ENCODE assay signal across 12 cellular contexts in genomic region chr4:24067781-24068193, GRCh38.
DNase-seq lines count a peak whose midpoint lies in the region; ATAC-seq, FAIRE-seq and TF ChIP-seq lines count a peak whose summit lies in the region.
"Had no signal": no experiment of that assay in that cellular context is flagged by ENCODE, and none has a peak within 500 bp of the region (broad histone marks: within the 10 kb centered on the region; RNA-seq: fewer than 3 reads in every experiment).

No MANE protein-coding gene starts in this region.

- no peak overlapping the region for H3K4me2 ChIP-seq in H1 (ENCODE audit: insufficient read depth in 1 of 2, low read depth in 2 of 2, low read length in 2 of 2)
- no peak overlapping the region for H3K4me2 ChIP-seq in mesendoderm (ENCODE audit: low read length)

- H3K36me3 ChIP-seq in H1 (ENCODE audit: control insufficient read depth in 2 of 4, insufficient read depth in 4 of 4, low read length in 3 of 4) (no peaks in the 10 kb centered on the region), mesendoderm (ENCODE audit: control insufficient read depth, insufficient read depth, low read length) (no peaks in the 10 kb centered on the region)

- H4K91ac ChIP-seq in H1 (replicated peaks; ENCODE audit: insufficient read length, low read length): no peak overlapping the region

- H2BK15ac ChIP-seq in H1 (ENCODE audit: low read length) (no peak overlapping the region), mesendoderm (replicated peaks; ENCODE audit: low read depth) (no peak overlapping the region)

- H2AFZ ChIP-seq in H1 (ENCODE audit: low read length): no peak overlapping the region

- H4K5ac ChIP-seq in H1 (ENCODE audit: insufficient read length, low read depth, low read length) (no peak overlapping the region), mesendoderm (ENCODE audit: low read length) (no peak overlapping the region)

- peak overlapping the region; percentile 74; the same call in 1 of the 2 replicates for H3K18ac ChIP-seq in H1 (ENCODE audit: extremely low read depth, low read length)
- no peak overlapping the region for H3K18ac ChIP-seq in mesendoderm (ENCODE audit: low read length)

- POLR2A ChIA-PET in H1 (lab: Charles Lee; ENCODE audit: partially characterized antibody): interaction anchor here (0.6 kb wide), 1 partner anchor 80 kb away, joined by 3 read pairs; no protein-coding TSS in a partner anchor

- H3K79me2 ChIP-seq in H1 (ENCODE audit: control insufficient read depth in 1 of 2, insufficient read depth in 2 of 2, low read length in 2 of 2) (no peaks in the 10 kb centered on the region), mesendoderm (ENCODE audit: control insufficient read depth, insufficient read depth, low read length) (no peaks in the 10 kb centered on the region)

- H3K4me3 Mint-ChIP-seq in osteocyte (ENCODE audit: unreplicated experiment): no peak overlapping the region
- H3K4me3 Mint-ChIP-seq: nephron; T-helper 1 cell treated with Interleukin-12 subunit alpha and Interleukin-12 subunit beta and Interleukin-4 antibody, amounts not matched to agents 30 μg/mL and 1 μg/mL, for 36 hours had no signal

- TF ChIP-seq RAD21 in H1 (IDR thresholded peaks at IDR 0.05 in 1 of 2, conservative IDR thresholded peaks at IDR 0.05 in 1 of 2; ENCODE audit: low read depth in 2 of 2, low read length in 2 of 2): no peak

- H2BK20ac ChIP-seq in H1 (ENCODE audit: low read length): no peak overlapping the region

- H3K4me1 ChIP-seq in H1 (replicated peaks in 1 of 4; ENCODE audit: control insufficient read depth in 3 of 4, insufficient read depth in 4 of 4, low read length in 3 of 4): no peaks in the 10 kb centered on the region
- H3K4me1 ChIP-seq in mesendoderm (ENCODE audit: control insufficient read depth, low read depth, low read length): no peaks in the 10 kb centered on the region

- H3K9ac ChIP-seq in H1 (replicated peaks in 1 of 4; ENCODE audit: extremely low read depth in 1 of 4, low read depth in 3 of 4, low read length in 3 of 4) (no peak overlapping the region; a peak in 1 of 7 replicates), mesendoderm (ENCODE audit: low read length) (no peak overlapping the region)

- no peaks in the 10 kb centered on the region for H4K20me1 ChIP-seq in H1 (replicated peaks in 1 of 2; ENCODE audit: control insufficient read depth in 1 of 2, insufficient read depth in 2 of 2, low read length in 2 of 2)

- H3K27ac ChIP-seq in H1 (ENCODE audit: low read depth, low read length) (no peak overlapping the region), mesendoderm (ENCODE audit: low read depth, low read length) (no peak overlapping the region)

- H3K27ac Mint-ChIP-seq in osteocyte (ENCODE audit: unreplicated experiment): no peak overlapping the region
- H3K27ac Mint-ChIP-seq: nephron; T-helper 1 cell treated with Interleukin-12 subunit alpha and Interleukin-12 subunit beta and Interleukin-4 antibody, amounts not matched to agents 30 μg/mL and 1 μg/mL, for 36 hours had no signal

- peak; percentile 14 for DNase-seq in COR-L47 (lab: John Stamatoyannopoulos, UW)
- peak; percentile 81 for DNase-seq in NCI-H446 treated with DMSO at 0.1 percent for 48 hours (lab: John Stamatoyannopoulos, UW)
- peak in 1 of 2 experiments; percentile 7 for DNase-seq in H1 (ENCODE audit: low read depth in 1 of 2, low spot score in 2 of 2)
- peak; percentile 64 for DNase-seq in mesendoderm
- no peak for DNase-seq in osteocyte (ENCODE audit: extremely low spot score, unreplicated experiment)
- no peak for DNase-seq in LoVo (ENCODE audit: low spot score)
- DNase-seq: DND-41, NCI-H2029 had no signal

- H3K4ac ChIP-seq in H1 (replicated peaks; ENCODE audit: insufficient read length, low read depth, low read length): no peak overlapping the region
- no peak overlapping the region for H3K4ac ChIP-seq in mesendoderm (ENCODE audit: low read depth, low read length)

- no peak overlapping the region for H2AK5ac ChIP-seq in H1 (ENCODE audit: low read depth, low read length)
- H2AK5ac ChIP-seq in mesendoderm (ENCODE audit: low read length): no peak overlapping the region

- TF ChIP-seq POLR2A in H1 (IDR thresholded peaks at IDR 0.05; ENCODE audit: control extremely low read depth in 1 of 2, low read depth in 2 of 2, low read length in 2 of 2): no peak

- H3K36me3 Mint-ChIP-seq in osteocyte (ENCODE audit: unreplicated experiment): no peaks in the 10 kb centered on the region

- FAIRE-seq in H1 (lab: Jason Lieb, UNC): no peak

- no peaks in the 10 kb centered on the region for H3K27me3 ChIP-seq in H1 (replicated peaks in 1 of 4; ENCODE audit: control insufficient read depth in 3 of 4, extremely low read depth in 1 of 4, insufficient read depth in 3 of 4, low read length in 3 of 4)
- H3K27me3 ChIP-seq in mesendoderm (ENCODE audit: insufficient read depth, low read length, poor library complexity): no peaks in the 10 kb centered on the region

- H3K79me1 ChIP-seq in H1 (ENCODE audit: low read depth, low read length): no peaks in the 10 kb centered on the region
- no peaks in the 10 kb centered on the region for H3K79me1 ChIP-seq in mesendoderm (ENCODE audit: low read length)

- WGBS in H1 (ENCODE audit: extremely low coverage in 1 of 2, insufficient coverage in 1 of 2, insufficient read length in 1 of 2, insufficient replicate concordance in 2 of 2, low coverage in 1 of 2, low lambda C conversion rate in 2 of 2, missing lambda C conversion rate in 1 of 2), 2 experiments: 93% methylated on average over 3 of the region's 3 CpGs; no CpG with 5 or more reads in 1 of the 2 experiments
- no CpG with 5 or more reads among the region's 3 CpGs for WGBS in mesendoderm (ENCODE audit: extremely low coverage, insufficient coverage, low lambda C conversion rate)

- CTCF ChIA-PET in H1 (lab: Charles Lee; ENCODE audit: partially characterized antibody): interaction anchor here (1.0 kb wide), 1 partner anchor 22 kb away, joined by 4 read pairs; no protein-coding TSS in a partner anchor

- H2BK5ac ChIP-seq in H1 (ENCODE audit: low read depth, low read length) (no peak overlapping the region), mesendoderm (ENCODE audit: low read length) (no peak overlapping the region)

- no peaks in the 10 kb centered on the region for H3K9me3 ChIP-seq in H1 (ENCODE audit: insufficient read depth in 2 of 2, low read depth in 1 of 2, low read length in 1 of 2)

- ATAC-seq in GM18498 (IDR thresholded peaks at IDR 0.05; ENCODE audit: unreplicated experiment) (no peak), HG02938 (IDR thresholded peaks at IDR 0.05; ENCODE audit: unreplicated experiment) (no peak)

- no peak overlapping the region for H3K14ac ChIP-seq in H1 (ENCODE audit: insufficient read length)

- no peaks in the 10 kb centered on the region for H3K27me3 Mint-ChIP-seq in osteocyte (ENCODE audit: unreplicated experiment)

- H2BK120ac ChIP-seq in H1 (replicated peaks; ENCODE audit: low read depth, low read length) (no peak overlapping the region), mesendoderm (ENCODE audit: low read depth, low read length) (no peak overlapping the region)

- H3K9me3 Mint-ChIP-seq in osteocyte (ENCODE audit: unreplicated experiment): no peaks in the 10 kb centered on the region
- H3K9me3 Mint-ChIP-seq: nephron; T-helper 1 cell treated with Interleukin-12 subunit alpha and Interleukin-12 subunit beta and Interleukin-4 antibody, amounts not matched to agents 30 μg/mL and 1 μg/mL, for 36 hours had no signal

- TF ChIP-seq CTCF in H1 (IDR thresholded peaks at IDR 0.05; ENCODE audit: control extremely low read depth in 1 of 3, insufficient read depth in 1 of 3, low read depth in 1 of 3, low read length in 3 of 3) (no peak), osteocyte (IDR thresholded peaks at IDR 0.05) (no peak)

- H2BK12ac ChIP-seq in H1 (ENCODE audit: low read depth, low read length): no peak overlapping the region; the same call in 1 of the 2 replicates

- no peaks in the 10 kb centered on the region; the same call in 1 of the 2 replicates for H3K23me2 ChIP-seq in H1 (ENCODE audit: low read depth, low read length)

- TF ChIP-seq EP300 in H1 (IDR thresholded peaks at IDR 0.05; ENCODE audit: borderline replicate concordance in 1 of 2, low read depth in 2 of 2, low read length in 2 of 2): no peak

- H3K4me3 ChIP-seq in H1 (ENCODE audit: extremely low read depth in 1 of 4, insufficient read depth in 2 of 4, low read depth in 3 of 4, low read length in 4 of 4): no peak overlapping the region
- H3K4me3 ChIP-seq in mesendoderm (ENCODE audit: low read length): no peak overlapping the region

- peaks cover 17% of the 10 kb centered on the region for H3K4me1 Mint-ChIP-seq in osteocyte (ENCODE audit: unreplicated experiment)

- H3K23ac ChIP-seq in H1 (ENCODE audit: insufficient read length): no peak overlapping the region
- H3K23ac ChIP-seq in mesendoderm (ENCODE audit: low read length): no peak overlapping the region

- H4K8ac ChIP-seq in H1 (ENCODE audit: extremely low read depth, insufficient read depth, low read length) (no peak overlapping the region), mesendoderm (ENCODE audit: low read depth, low read length) (no peak overlapping the region)

- H3K56ac ChIP-seq in H1 (replicated peaks; ENCODE audit: insufficient read length, low read depth, low read length) (no peak overlapping the region), mesendoderm (ENCODE audit: low read length) (no peak overlapping the region)

TF ChIP-seq in H1, 55 proteins besides CTCF, POLR2A, EP300 and RAD21:
- TF ChIP-seq RXRA (IDR thresholded peaks at IDR 0.05; ENCODE audit: insufficient read depth, low read depth, low read length): no peak
- no peak for TF ChIP-seq ASH2L (IDR thresholded peaks at IDR 0.05; ENCODE audit: low read length)
- TF ChIP-seq GTF2F1 (IDR thresholded peaks at IDR 0.05; ENCODE audit: borderline replicate concordance, low read depth, low read length): no peak
- TF ChIP-seq KDM1A (IDR thresholded peaks at IDR 0.05; ENCODE audit: borderline replicate concordance, low read length): no peak
- no peak for TF ChIP-seq JUND (IDR thresholded peaks at IDR 0.05; ENCODE audit: low read length)
- no peak for TF ChIP-seq ATF3 (IDR thresholded peaks at IDR 0.05; ENCODE audit: insufficient read depth, low read depth, low read length)
- no peak for TF ChIP-seq SP4 (IDR thresholded peaks at IDR 0.05; ENCODE audit: low read length)
- TF ChIP-seq BRCA1 (IDR thresholded peaks at IDR 0.05; ENCODE audit: low read depth, low read length): no peak
- TF ChIP-seq BACH1 (IDR thresholded peaks at IDR 0.05; ENCODE audit: low read length): no peak
- no peak for TF ChIP-seq FOSL1 (IDR thresholded peaks at IDR 0.05; ENCODE audit: insufficient read depth, low read depth, low read length)
- TF ChIP-seq KDM5A (IDR thresholded peaks at IDR 0.05; ENCODE audit: low read length): no peak
- TF ChIP-seq CBX5 (IDR thresholded peaks at IDR 0.05; ENCODE audit: low read depth, low read length): no peak

Comparison
In these comparisons a context has a peak if more than half of its experiments do, and no peak if none do; other contexts are left out.
1. DNase-seq: peak in COR-L47 (single experiment), NCI-H446 treated with DMSO at 0.1 percent for 48 hours (single experiment) and mesendoderm (single experiment); none in osteocyte (single experiment) and LoVo (single experiment).